ENCODE assay signal across 8 cellular contexts in genomic region chr10:133393401-133394063, GRCh38. TPM values are rescaled to one million over a fixed set of nuclear protein-coding genes. Genes with fewer than 3 reads are reported as not detected.
DNase-seq lines count a peak whose midpoint lies in the region; ATAC-seq, FAIRE-seq and TF ChIP-seq lines count a peak whose summit lies in the region.

No MANE protein-coding gene starts in this region.

- DNase-seq in SK-N-SH (peak; percentile 100), keratinocyte (ENCODE audit: low read depth, low spot score) (no peak), substantia nigra (lab: John Stamatoyannopoulos, UW) (no peak), pons (ENCODE audit: low spot score) (no peak), hepatic stellate cell (ENCODE audit: low spot score) (no peak), left colon (no peak)
- no peak for DNase-seq in activated T-cell treated with anti-CD3 and anti-CD28 coated beads, Interleukin-2, amount 50 U/mL, for 72 hours

- H3K27ac Mint-ChIP-seq in activated T-cell treated with anti-CD3 and anti-CD28 coated beads, Interleukin-2, amount 50 U/mL, for 72 hours: peak overlapping the region; percentile 89

- intact Hi-C loops in left colon (cut with DNase I, micrococcal nuclease): no loop called here

- no peaks in the 10 kb centered on the region for H3K9me1 ChIP-seq in keratinocyte (ENCODE audit: control insufficient read depth, extremely low read depth, insufficient read depth, low read length)

- H3K36me3 ChIP-seq in SK-N-SH (replicated peaks in 1 of 2; ENCODE audit: control insufficient read depth in 1 of 2, insufficient read depth in 2 of 2, low read length in 1 of 2) (peaks cover 5 to 16% of the 10 kb centered on the region in 2 experiments), keratinocyte (ENCODE audit: control insufficient read depth in 2 of 2, extremely low read depth in 1 of 2, insufficient read depth in 2 of 2, low read length in 2 of 2) (peaks cover 9 to 17% of the 10 kb centered on the region in 2 experiments)

- dilution Hi-C loops in keratinocyte (cut with MboI; ENCODE audit: extremely low pct_ligation_motif_present, low sequenced_read_pairs): no loop called here

- POLR2A ChIA-PET in SK-N-SH (lab: Yijun Ruan, JAX): interaction anchor here (0.7 to 1.3 kb wide), 2 partner anchors 34 to 126 kb away, joined by 3 read pairs; no protein-coding TSS in a partner anchor

- no peak for FAIRE-seq in keratinocyte (lab: Jason Lieb, UNC)

- WGBS in SK-N-SH (ENCODE audit: low lambda C conversion rate): 48% methylated on average over 21 of the region's 27 CpGs

- H3K27ac ChIP-seq in SK-N-SH (ENCODE audit: low read depth in 2 of 2, low read length in 1 of 2) (peak overlapping the region; percentile 23 to 77; a peak in 3 of 4 replicates), keratinocyte (ENCODE audit: control insufficient read depth, insufficient read depth, low read length) (no peak overlapping the region), substantia nigra (ENCODE audit: low read depth, low read length, poor library complexity, severe bottlenecking) (peak overlapping the region; percentile 61)

- TF ChIP-seq EP300 in SK-N-SH (IDR thresholded peaks at IDR 0.05; ENCODE audit: borderline replicate concordance in 1 of 2, low read depth in 1 of 2, low read length in 1 of 2): no peak

- ATAC-seq in SK-N-SH treated with all-trans-retinoic acid at 6 μM for 48 hours (no peak), left colon (no peak)
- no peak for ATAC-seq in activated T-cell treated with anti-CD3 and anti-CD28 coated beads, Interleukin-2, amount 50 U/mL, for 72 hours (replicated peaks in 1 of 2)

- no peak overlapping the region; the same call in 1 of the 2 replicates for H3K9ac ChIP-seq in SK-N-SH
- peak overlapping the region; percentile 92 for H3K9ac ChIP-seq in keratinocyte (ENCODE audit: control insufficient read depth, extremely low read depth, insufficient read depth, low read length)

- no peaks in the 10 kb centered on the region for H3K27me3 Mint-ChIP-seq in activated T-cell treated with anti-CD3 and anti-CD28 coated beads, Interleukin-2, amount 50 U/mL, for 72 hours (ENCODE audit: low read depth)

- no peaks in the 10 kb centered on the region for H3K9me3 Mint-ChIP-seq in activated T-cell treated with anti-CD3 and anti-CD28 coated beads, Interleukin-2, amount 50 U/mL, for 72 hours

- no peaks in the 10 kb centered on the region for H3K9me2 ChIP-seq in SK-N-SH

- H3K79me2 ChIP-seq in SK-N-SH (ENCODE audit: insufficient read depth) (peaks cover 44% of the 10 kb centered on the region), keratinocyte (ENCODE audit: control insufficient read depth, insufficient read depth, low read length) (peaks cover 34% of the 10 kb centered on the region)

- peak overlapping the region; percentile 97 to 99 for H3K4me3 Mint-ChIP-seq in activated T-cell treated with anti-CD3 and anti-CD28 coated beads, Interleukin-2, amount 50 U/mL, for 72 hours

- no peaks in the 10 kb centered on the region for H3F3A ChIP-seq in SK-N-SH (replicated peaks; ENCODE audit: insufficient read depth)

- H3K4me1 Mint-ChIP-seq in activated T-cell treated with anti-CD3 and anti-CD28 coated beads, Interleukin-2, amount 50 U/mL, for 72 hours (ENCODE audit: low read depth): peaks cover 56% of the 10 kb centered on the region

- H2AFZ ChIP-seq in SK-N-SH (ENCODE audit: low read depth): peak overlapping the region; percentile 80
- peak overlapping the region; percentile 33 for H2AFZ ChIP-seq in keratinocyte (ENCODE audit: control insufficient read depth, low read length)

- no peak for TF ChIP-seq RAD21 in SK-N-SH (IDR thresholded peaks at IDR 0.05; ENCODE audit: low read length)

- H3K9me3 ChIP-seq in SK-N-SH (no peaks in the 10 kb centered on the region), keratinocyte (ENCODE audit: control insufficient read depth, low read depth, low read length) (no peaks in the 10 kb centered on the region)

- no peaks in the 10 kb centered on the region for H3K27me3 ChIP-seq in SK-N-SH (ENCODE audit: insufficient read depth)
- H3K27me3 ChIP-seq in keratinocyte (ENCODE audit: control insufficient read depth, extremely low read depth, insufficient read depth, low read length): no peaks in the 10 kb centered on the region

- TF ChIP-seq CTCF in SK-N-SH (IDR thresholded peaks at IDR 0.05) (no peak), keratinocyte (optimal IDR thresholded peaks at IDR 0.05 in 1 of 3, IDR thresholded peaks at IDR 0.05 in 1 of 3, conservative IDR thresholded peaks at IDR 0.05 in 1 of 3; ENCODE audit: extremely low read depth in 1 of 3, insufficient read depth in 2 of 3, low read length in 3 of 3) (no peak)

- H3K4me3 ChIP-seq in SK-N-SH (ENCODE audit: low read depth in 2 of 2, low read length in 1 of 2) (peak overlapping the region; percentile 94 to 96; a peak in 3 of 4 replicates), keratinocyte (ENCODE audit: control insufficient read depth in 2 of 3, extremely low read depth in 1 of 3, insufficient read depth in 2 of 3, low read depth in 1 of 3, low read length in 3 of 3) (peak overlapping the region; percentile 4 to 99 (median 98))

- H3K4me1 ChIP-seq in SK-N-SH (ENCODE audit: control insufficient read depth in 1 of 2, insufficient read depth in 2 of 2, low read depth in 1 of 2, low read length in 1 of 2) (peaks cover 9 to 10% of the 10 kb centered on the region in 2 experiments; a peak in 2 of 4 replicates), keratinocyte (ENCODE audit: control insufficient read depth, extremely low read depth, insufficient read depth, low read length) (peaks cover 20% of the 10 kb centered on the region)

- H3K36me3 Mint-ChIP-seq in activated T-cell treated with anti-CD3 and anti-CD28 coated beads, Interleukin-2, amount 50 U/mL, for 72 hours (ENCODE audit: insufficient read depth in 2 of 2): peaks cover 2 to 12% of the 10 kb centered on the region in 2 donors

- CTCF ChIA-PET in SK-N-SH (lab: Yijun Ruan, JAX): interaction anchor here (2.7 kb wide), 1 partner anchor 64 kb away, joined by 12 read pairs; no protein-coding TSS in a partner anchor

- no peaks in the 10 kb centered on the region for H4K20me1 ChIP-seq in SK-N-SH (ENCODE audit: insufficient read depth)
- no peaks in the 10 kb centered on the region for H4K20me1 ChIP-seq in keratinocyte (ENCODE audit: control insufficient read depth, extremely low read depth, insufficient read depth, low read length)

- H3K4me2 ChIP-seq in SK-N-SH (peak overlapping the region; percentile 98), keratinocyte (ENCODE audit: control insufficient read depth, extremely low read depth, insufficient read depth, low read depth, low read length) (peak overlapping the region; percentile 58)

RNA-seq across cellular contexts. Expression of gene MTG1, which starts 0.4 kb away (rescaled TPM):
- polyA plus RNA-seq in SK-N-SH (2012; rRNA removed): 86.4 and 90.7 TPM in 2 replicates
- polyA plus RNA-seq in SK-N-SH (2012; cell fraction: cytosol; rRNA removed): 37.8 and 49.0 TPM in 2 replicates
- 284 and 357 TPM in 2 replicates for polyA plus RNA-seq in SK-N-SH (2012; cell fraction: nucleus; rRNA removed)
- 10 to 100 TPM; 58.0 to 67.2 TPM for total RNA-seq in activated T-cell treated with anti-CD3 and anti-CD28 coated beads, Interleukin-2, amount 50 U/mL, for 72 hours
- 30.8 to 36.9 TPM (median 31.6 TPM) in 3 replicates for polyA plus RNA-seq in keratinocyte
- 16.6 TPM for polyA plus RNA-seq in keratinocyte (2011; ENCODE audit: low read depth)
- 19.8 and 23.8 TPM in 2 replicates for polyA plus RNA-seq in keratinocyte (2011; cell fraction: cytosol; rRNA removed)
- polyA plus RNA-seq in keratinocyte (2011; cell fraction: nucleus; rRNA removed): 90.1 and 94.9 TPM in 2 replicates
- 14.8 and 26.6 TPM in 2 replicates for polyA plus RNA-seq in keratinocyte (2012; ENCODE audit: low replicate concordance)
- polyA minus RNA-seq in keratinocyte: 23.3 to 40.4 TPM (median 28.1 TPM) in 3 replicates
- 8.6 TPM for polyA minus RNA-seq in keratinocyte (2011; cell fraction: cytosol; rRNA and poly(A)+ RNA removed)
- 25.7 and 29.6 TPM in 2 replicates for polyA minus RNA-seq in keratinocyte (2011; cell fraction: nucleus; rRNA and poly(A)+ RNA removed)
- 10 to 100 TPM; 38.0 to 49.5 TPM for total RNA-seq in left colon

RNA-seq across cellular contexts. Expression of gene PAOX, which starts 14.5 kb away (rescaled TPM):
- 6.2 and 6.6 TPM in 2 replicates for polyA plus RNA-seq in SK-N-SH (2012; rRNA removed)
- polyA plus RNA-seq in SK-N-SH (2012; cell fraction: cytosol; rRNA removed): 3.1 and 5.0 TPM in 2 replicates
- polyA plus RNA-seq in SK-N-SH (2012; cell fraction: nucleus; rRNA removed): 12.6 and 16.0 TPM in 2 replicates
- total RNA-seq in activated T-cell treated with anti-CD3 and anti-CD28 coated beads, Interleukin-2, amount 50 U/mL, for 72 hours: 10 to 100 TPM; 12.4 to 13.8 TPM
- 2.5 to 2.8 TPM (median 2.6 TPM) in 3 replicates for polyA plus RNA-seq in keratinocyte
- polyA plus RNA-seq in keratinocyte (2011; ENCODE audit: low read depth): 1.3 TPM
- 1.4 and 2.8 TPM in 2 replicates for polyA plus RNA-seq in keratinocyte (2011; cell fraction: cytosol; rRNA removed)
- polyA plus RNA-seq in keratinocyte (2011; cell fraction: nucleus; rRNA removed): 4.4 and 4.8 TPM in 2 replicates
- polyA plus RNA-seq in keratinocyte (2012; ENCODE audit: low replicate concordance): 2.3 and 3.2 TPM in 2 replicates
- 1.7 to 2.8 TPM (median 2.8 TPM) in 3 replicates for polyA minus RNA-seq in keratinocyte
- 3.1 TPM for polyA minus RNA-seq in keratinocyte (2011; cell fraction: cytosol; rRNA and poly(A)+ RNA removed)
- polyA minus RNA-seq in keratinocyte (2011; cell fraction: nucleus; rRNA and poly(A)+ RNA removed): 1.7 and 2.0 TPM in 2 replicates
- 10 to 100 TPM in 1 of 2 donors, 1 to 10 TPM in 1; 9.3 to 10.5 TPM for total RNA-seq in left colon

RNA-seq across cellular contexts. Expression of gene ECHS1, which starts 20.4 kb away (rescaled TPM):
- 72.1 and 97.8 TPM in 2 replicates for polyA plus RNA-seq in SK-N-SH (2012; rRNA removed)
- 77.3 and 91.6 TPM in 2 replicates for polyA plus RNA-seq in SK-N-SH (2012; cell fraction: cytosol; rRNA removed)
- polyA plus RNA-seq in SK-N-SH (2012; cell fraction: nucleus; rRNA removed): 58.6 and 68.8 TPM in 2 replicates
- total RNA-seq in activated T-cell treated with anti-CD3 and anti-CD28 coated beads, Interleukin-2, amount 50 U/mL, for 72 hours: 10 to 100 TPM; 47.2 to 53.1 TPM
- polyA plus RNA-seq in keratinocyte: 18.1 to 73.9 TPM (median 27.1 TPM) in 3 replicates
- polyA plus RNA-seq in keratinocyte (2011; ENCODE audit: low read depth): 14.8 TPM
- polyA plus RNA-seq in keratinocyte (2011; cell fraction: cytosol; rRNA removed): 44.0 and 61.2 TPM in 2 replicates
- 29.7 and 31.8 TPM in 2 replicates for polyA plus RNA-seq in keratinocyte (2011; cell fraction: nucleus; rRNA removed)
- polyA plus RNA-seq in keratinocyte (2012; ENCODE audit: low replicate concordance): 51.7 and 67.9 TPM in 2 replicates
- polyA minus RNA-seq in keratinocyte: 18.8 to 37.9 TPM (median 19.9 TPM) in 3 replicates
- polyA minus RNA-seq in keratinocyte (2011; cell fraction: cytosol; rRNA and poly(A)+ RNA removed): 24.2 TPM
- polyA minus RNA-seq in keratinocyte (2011; cell fraction: nucleus; rRNA and poly(A)+ RNA removed): 4.7 and 10.5 TPM in 2 replicates
- total RNA-seq in left colon: 100 to 1,000 TPM; 173 to 205 TPM

RNA-seq across cellular contexts. Expression of gene SPRN, which starts 30.9 kb away (rescaled TPM):
- 0.78 and 1.2 TPM in 2 replicates for polyA plus RNA-seq in SK-N-SH (2012; rRNA removed)
- 0.46 and 0.55 TPM in 2 replicates for polyA plus RNA-seq in SK-N-SH (2012; cell fraction: cytosol; rRNA removed)
- polyA plus RNA-seq in SK-N-SH (2012; cell fraction: nucleus; rRNA removed): 0.32 and 0.43 TPM in 2 replicates
- not detected for total RNA-seq in activated T-cell treated with anti-CD3 and anti-CD28 coated beads, Interleukin-2, amount 50 U/mL, for 72 hours
- 0.01 to 0.04 TPM (median 0.02 TPM) in 3 replicates for polyA plus RNA-seq in keratinocyte
- not detected for polyA plus RNA-seq in keratinocyte (2011; ENCODE audit: low read depth)
- polyA plus RNA-seq in keratinocyte (2011; cell fraction: cytosol; rRNA removed): 0.04 and 0.06 TPM in 2 replicates
- polyA plus RNA-seq in keratinocyte (2011; cell fraction: nucleus; rRNA removed): 0.08 and 0.10 TPM in 2 replicates
- polyA plus RNA-seq in keratinocyte (2012; ENCODE audit: low replicate concordance): 1.1 and 1.2 TPM in 2 replicates
- 0.13 TPM in 1 of 3 replicates, not detected in the others for polyA minus RNA-seq in keratinocyte
- polyA minus RNA-seq in keratinocyte (2011; cell fraction: cytosol; rRNA and poly(A)+ RNA removed): not detected
- 0.16 and 0.21 TPM in 2 replicates for polyA minus RNA-seq in keratinocyte (2011; cell fraction: nucleus; rRNA and poly(A)+ RNA removed)
- total RNA-seq in left colon: not detected

RNA-seq across cellular contexts. Expression of gene FUOM, which starts 35.7 kb away (rescaled TPM):
- polyA plus RNA-seq in SK-N-SH (2012; rRNA removed): 25.3 and 32.5 TPM in 2 replicates
- polyA plus RNA-seq in SK-N-SH (2012; cell fraction: cytosol; rRNA removed): 18.1 and 23.5 TPM in 2 replicates
- polyA plus RNA-seq in SK-N-SH (2012; cell fraction: nucleus; rRNA removed): 20.0 and 23.3 TPM in 2 replicates
- total RNA-seq in activated T-cell treated with anti-CD3 and anti-CD28 coated beads, Interleukin-2, amount 50 U/mL, for 72 hours: 10 to 100 TPM; 14.9 to 17.1 TPM
- polyA plus RNA-seq in keratinocyte: 11.3 to 15.5 TPM (median 14.2 TPM) in 3 replicates
- polyA plus RNA-seq in keratinocyte (2011; ENCODE audit: low read depth): 2.5 TPM
- 7.3 and 21.6 TPM in 2 replicates for polyA plus RNA-seq in keratinocyte (2011; cell fraction: cytosol; rRNA removed)
- 4.5 and 7.6 TPM in 2 replicates for polyA plus RNA-seq in keratinocyte (2011; cell fraction: nucleus; rRNA removed)
- 2.7 and 18.2 TPM in 2 replicates for polyA plus RNA-seq in keratinocyte (2012; ENCODE audit: low replicate concordance)
- polyA minus RNA-seq in keratinocyte: 2.5 to 4.7 TPM (median 3.3 TPM) in 3 replicates
- 9.4 TPM for polyA minus RNA-seq in keratinocyte (2011; cell fraction: cytosol; rRNA and poly(A)+ RNA removed)
- 2.4 and 3.9 TPM in 2 replicates for polyA minus RNA-seq in keratinocyte (2011; cell fraction: nucleus; rRNA and poly(A)+ RNA removed)
- 10 to 100 TPM; 25.5 to 28.7 TPM for total RNA-seq in left colon
